ENCODE assay signal across 8 cellular contexts in the genomic region with DNA sequence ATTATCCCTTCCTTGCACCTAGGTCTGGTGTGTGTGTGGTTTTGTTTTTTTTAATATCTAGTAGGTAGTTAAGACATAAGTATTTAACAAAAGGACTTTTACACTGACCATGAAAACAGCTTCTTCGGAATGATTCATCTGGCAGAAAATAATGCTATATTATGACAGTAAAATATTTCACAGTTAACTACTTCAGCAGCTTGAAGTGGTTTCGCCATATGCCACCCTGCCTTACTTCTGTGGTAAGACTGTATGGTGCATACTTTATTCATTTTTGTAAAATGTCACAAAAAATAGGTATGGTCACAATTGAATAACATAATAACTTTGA. TPM values are rescaled to one million over a fixed set of nuclear protein-coding genes. Genes with fewer than 3 reads are reported as not detected.
DNase-seq lines count a peak whose midpoint lies in the region; ATAC-seq and TF ChIP-seq lines count a peak whose summit lies in the region.

No MANE protein-coding gene starts in this region.

- peaks cover 5% of the 10 kb centered on the region for H3K27me3 ChIP-seq in CD8-positive, alpha-beta T cell (ENCODE audit: insufficient read depth, low read length)
- H3K27me3 ChIP-seq in Panc1 (ENCODE audit: control insufficient read depth, insufficient read depth, low read length) (no peaks in the 10 kb centered on the region), ovary (no peaks in the 10 kb centered on the region)

- H3K27ac Mint-ChIP-seq in CD8-positive, alpha-beta T cell, result peak overlapping the region; percentile 69

- POLR2A ChIA-PET in CD8-positive, alpha-beta T cell (lab: Charles Lee), result interaction anchor here (1.2 kb wide), 1 partner anchor 16 kb away, joined by 3 read pairs; no protein-coding TSS in a partner anchor
- POLR2A ChIA-PET in Panc1 (lab: Charles Lee), result interaction anchor here (0.6 kb wide), 1 partner anchor 8 kb away, joined by 5 read pairs; no protein-coding TSS in a partner anchor

- H3K9me3 Mint-ChIP-seq in CD8-positive, alpha-beta T cell, result no peaks in the 10 kb centered on the region

- intact Hi-C loops in CD8-positive, alpha-beta T cell (cut with DNase I, micrococcal nuclease), result loop anchor here (1.0 to 10.0 kb wide), 8 partner anchors 266 to 1256 kb away; a partner anchor contains a TSS
- intact Hi-C loops in Panc1 (cut with micrococcal nuclease; ENCODE audit: unreplicated experiment), result no loop called here
- intact Hi-C loops in ovary (cut with DNase I), result loop anchor here in 1 of 4 donors (10.0 kb wide), 1 partner anchor 394 kb away; no protein-coding TSS in a partner anchor

- H3K9me3 ChIP-seq in CD8-positive, alpha-beta T cell (ENCODE audit: low read length), result no peaks in the 10 kb centered on the region
- H3K9me3 ChIP-seq in Panc1 (ENCODE audit: control insufficient read depth, insufficient read depth, low read depth, low read length), result no peaks in the 10 kb centered on the region
- no peaks in the 10 kb centered on the region for H3K9me3 ChIP-seq in ovary

- peaks cover 38% of the 10 kb centered on the region for H3K27me3 Mint-ChIP-seq in CD8-positive, alpha-beta T cell (ENCODE audit: low read depth)

- no peak for TF ChIP-seq EP300 in ovary (IDR thresholded peaks at IDR 0.05)

- H3K27ac ChIP-seq in CD8-positive, alpha-beta T cell (ENCODE audit: low read depth, low read length), result no peak overlapping the region
- H3K27ac ChIP-seq in Panc1 (ENCODE audit: low read length) (peak overlapping the region; percentile 94), epithelial cell of prostate (peak overlapping the region; percentile 97), ovary (peak overlapping the region in 1 of 2 donors; percentile 94)

- 28 to 34% (median 32%) methylated on average over 2 of the region's 2 CpGs for WGBS in ovary, 3 donors

- CTCF ChIA-PET in CD8-positive, alpha-beta T cell (lab: Charles Lee), result interaction anchor here (0.7 to 2.4 kb wide), 5 partner anchors 41 to 785 kb away, joined by 3 to 8 read pairs (median 3); no protein-coding TSS in a partner anchor
- CTCF ChIA-PET in Panc1 (lab: Charles Lee), result no interaction called here

- H3K4me1 ChIP-seq in CD8-positive, alpha-beta T cell (ENCODE audit: insufficient read depth, low read length), result peaks cover 4% of the 10 kb centered on the region
- peaks cover 21% of the 10 kb centered on the region for H3K4me1 ChIP-seq in Panc1 (ENCODE audit: control insufficient read depth, insufficient read depth, low read length)
- peaks cover 2% of the 10 kb centered on the region for H3K4me1 ChIP-seq in ovary (ENCODE audit: insufficient read depth)

- TF ChIP-seq POLR2A in ovary (IDR thresholded peaks at IDR 0.05), result no peak

- peaks cover 19% of the 10 kb centered on the region for H3K4me1 Mint-ChIP-seq in CD8-positive, alpha-beta T cell (ENCODE audit: low read depth)

- no peak for ATAC-seq in CD8-positive, alpha-beta T cell
- ATAC-seq in Panc1 (no peak), HG03565 (IDR thresholded peaks at IDR 0.05; ENCODE audit: unreplicated experiment) (no peak)

- peak overlapping the region; percentile 92 for H3K4me3 ChIP-seq in CD8-positive, alpha-beta T cell (ENCODE audit: low read depth, low read length)
- H3K4me3 ChIP-seq in Panc1 (ENCODE audit: low read depth in 2 of 2, low read length in 2 of 2), result peak overlapping the region; percentile 84 to 95
- H3K4me3 ChIP-seq in ovary, result peak overlapping the region; percentile 75

- H3K4me3 Mint-ChIP-seq in CD8-positive, alpha-beta T cell, result peak overlapping the region; percentile 97

- H3K36me3 Mint-ChIP-seq in CD8-positive, alpha-beta T cell, result peaks cover 12% of the 10 kb centered on the region

- in situ Hi-C loops in Panc1 (cut with HindIII; ENCODE audit: low pct_unique_long_range_greater_than_20kb, low sequenced_read_pairs), result no loop called here

- DNase-seq in CD8-positive, alpha-beta T cell, result no peak
- DNase-seq in Panc1 (ENCODE audit: low read depth, low spot score), result no peak
- DNase-seq in epithelial cell of prostate (ENCODE audit: low read depth, low spot score), result no peak
- no peak for DNase-seq in ovary
- DNase-seq in H4 (ENCODE audit: low spot score), result no peak
- DNase-seq in HK-2 (ENCODE audit: unreplicated experiment), result no peak
- DNase-seq in UCSD-AML1 (lab: John Stamatoyannopoulos, UW; ENCODE audit: unreplicated experiment), result no peak

- no TSS peak for BruUV-seq in Panc1 (replicated peaks; lab: Mats Ljungman, UMichigan)

- no peak for TF ChIP-seq CTCF in CD8-positive, alpha-beta T cell (IDR thresholded peaks at IDR 0.05)
- TF ChIP-seq CTCF in Panc1 (IDR thresholded peaks at IDR 0.05) (no peak), ovary (IDR thresholded peaks at IDR 0.05) (no peak)

- no peaks in the 10 kb centered on the region for H3K36me3 ChIP-seq in CD8-positive, alpha-beta T cell (ENCODE audit: insufficient read depth, low read length)
- H3K36me3 ChIP-seq in Panc1 (ENCODE audit: control insufficient read depth, insufficient read depth, low read length) (peaks cover 4% of the 10 kb centered on the region; the same call in 1 of the 2 replicates), ovary (no peaks in the 10 kb centered on the region)

RNA-seq across cellular contexts. Expression of a gene that starts 0.9 kb away (rescaled TPM):
- total RNA-seq in CD8-positive, alpha-beta T cell, result 10 to 100 TPM; 17.2 to 18.6 TPM
- 61.8 TPM for total RNA-seq in Panc1 (2021; ENCODE audit: unreplicated experiment)
- polyA plus RNA-seq in Panc1 (2012; ENCODE audit: insufficient read length), result 25.7 TPM
- 10 to 100 TPM; 39.9 to 50.7 (median 45.7) TPM for total RNA-seq in ovary
- 10 to 100 TPM; 24.0 to 31.1 TPM for polyA plus RNA-seq in ovary
- 20.7 and 24.4 TPM in 2 replicates for total RNA-seq in H4 (2014; rRNA removed; shearing (Covaris generic))
